ENCODE assay signal across 11 cellular contexts in genomic region chr10:20768849-20769248, GRCh38.
A peak's percentile ranks its signal among the peaks of the same experiment; 100 is the strongest.
DNase-seq lines count a peak whose midpoint lies in the region; ATAC-seq, FAIRE-seq and TF ChIP-seq lines count a peak whose summit lies in the region.
"Had no signal": no experiment of that assay in that cellular context is flagged by ENCODE, and none has a peak within 500 bp of the region (broad histone marks: within the 10 kb centered on the region; RNA-seq: fewer than 3 reads in every experiment).

No MANE protein-coding gene starts in this region.

- CTCF ChIA-PET in CD8-positive, alpha-beta T cell (lab: Charles Lee), result no interaction called here

- H3K9me3 Mint-ChIP-seq in CD14-positive monocyte, result peaks cover 0 to 2% (median 0%) of the 10 kb centered on the region in 7 donors
- H3K9me3 Mint-ChIP-seq in CD8-positive, alpha-beta T cell, result peaks cover 3% of the 10 kb centered on the region

- H3K27me3 ChIP-seq in bronchial epithelial cell (ENCODE audit: control insufficient read depth, insufficient read depth, low read length) (no peaks in the 10 kb centered on the region), mesendoderm (ENCODE audit: insufficient read depth, low read length, poor library complexity) (no peaks in the 10 kb centered on the region)
- no peaks in the 10 kb centered on the region for H3K27me3 ChIP-seq in CD8-positive, alpha-beta T cell (ENCODE audit: insufficient read depth, low read length)

- H2BK5ac ChIP-seq in mesendoderm (ENCODE audit: low read length), result no peak overlapping the region

- H3K36me3 ChIP-seq in bronchial epithelial cell (ENCODE audit: control insufficient read depth, insufficient read depth, low read length), result no peaks in the 10 kb centered on the region
- H3K36me3 ChIP-seq in mesendoderm (ENCODE audit: control insufficient read depth, insufficient read depth, low read length), result no peaks in the 10 kb centered on the region
- no peaks in the 10 kb centered on the region for H3K36me3 ChIP-seq in CD8-positive, alpha-beta T cell (ENCODE audit: insufficient read depth, low read length)

- no peak overlapping the region for H4K8ac ChIP-seq in mesendoderm (ENCODE audit: low read depth, low read length)

- no peak overlapping the region for H2BK15ac ChIP-seq in mesendoderm (replicated peaks; ENCODE audit: low read depth)

- H3K9ac ChIP-seq in mesendoderm (ENCODE audit: low read length), result no peak overlapping the region

- H3K27me3 Mint-ChIP-seq in CD14-positive monocyte (ENCODE audit: low read depth in 3 of 3) (peaks cover 0 to 4% (median 2%) of the 10 kb centered on the region in 3 donors), T-helper 17 cell (no peaks in the 10 kb centered on the region)
- H3K27me3 Mint-ChIP-seq in CD8-positive, alpha-beta T cell (ENCODE audit: low read depth), result peaks cover 4% of the 10 kb centered on the region
- H3K27me3 Mint-ChIP-seq: activated CD8-positive, alpha-beta memory T cell treated with anti-CD3 and anti-CD28 coated beads, Interleukin-2, amount 10 ng/mL, durations not matched to agents 7 days and 5 days had no signal

- WGBS in mesendoderm (ENCODE audit: extremely low coverage, insufficient coverage, low lambda C conversion rate), result no CpG with 5 or more reads among the region's 3 CpGs

- H4K5ac ChIP-seq in mesendoderm (ENCODE audit: low read length), result no peak overlapping the region

- no peak overlapping the region for H2AK5ac ChIP-seq in mesendoderm (ENCODE audit: low read length)

- no peak overlapping the region for H2BK120ac ChIP-seq in mesendoderm (ENCODE audit: low read depth, low read length)

- no peak overlapping the region for H3K27ac ChIP-seq in mesendoderm (ENCODE audit: low read depth, low read length)
- no peak overlapping the region for H3K27ac ChIP-seq in CD8-positive, alpha-beta T cell (ENCODE audit: low read depth, low read length)

- H3K56ac ChIP-seq in mesendoderm (ENCODE audit: low read length), result no peak overlapping the region

- H3K4me3 ChIP-seq in bronchial epithelial cell (ENCODE audit: low read depth, low read length) (no peak overlapping the region), mesendoderm (ENCODE audit: low read length) (no peak overlapping the region)
- H3K4me3 ChIP-seq in CD8-positive, alpha-beta T cell (ENCODE audit: low read depth, low read length), result no peak overlapping the region

- H3K36me3 Mint-ChIP-seq in CD14-positive monocyte (no peaks in the 10 kb centered on the region), T-helper 17 cell (ENCODE audit: low read depth) (no peaks in the 10 kb centered on the region)
- no peaks in the 10 kb centered on the region for H3K36me3 Mint-ChIP-seq in CD8-positive, alpha-beta T cell
- H3K36me3 Mint-ChIP-seq: activated CD8-positive, alpha-beta memory T cell treated with anti-CD3 and anti-CD28 coated beads, Interleukin-2, amount 10 ng/mL, durations not matched to agents 7 days and 5 days had no signal

- no peaks in the 10 kb centered on the region for H3K79me1 ChIP-seq in mesendoderm (ENCODE audit: low read length)

- FAIRE-seq in bronchial epithelial cell (lab: Jason Lieb, UNC), result no peak

- H3K4me2 ChIP-seq in mesendoderm (ENCODE audit: low read length), result no peak overlapping the region

- H3K4me1 ChIP-seq in mesendoderm (ENCODE audit: control insufficient read depth, low read depth, low read length), result peaks cover 1% of the 10 kb centered on the region
- H3K4me1 ChIP-seq in CD8-positive, alpha-beta T cell (ENCODE audit: insufficient read depth, low read length), result no peaks in the 10 kb centered on the region

- ATAC-seq in GM21515 (IDR thresholded peaks at IDR 0.05; ENCODE audit: unreplicated experiment) (no peak), HG03045 (IDR thresholded peaks at IDR 0.05; ENCODE audit: unreplicated experiment) (no peak), T-helper 17 cell (no peak)
- no peak for ATAC-seq in CD8-positive, alpha-beta T cell
- ATAC-seq: activated CD8-positive, alpha-beta memory T cell treated with anti-CD3 and anti-CD28 coated beads, Interleukin-2, amount 10 ng/mL, durations not matched to agents 7 days and 5 days; esophagus mucosa had no signal

- no peak overlapping the region for H3K23ac ChIP-seq in mesendoderm (ENCODE audit: low read length)

- TF ChIP-seq CTCF in CD14-positive monocyte (IDR thresholded peaks at IDR 0.05), result peak; percentile 36
- no peak for TF ChIP-seq CTCF in bronchial epithelial cell (IDR thresholded peaks at IDR 0.05; ENCODE audit: insufficient read depth, low read length, severe bottlenecking)
- no peak for TF ChIP-seq CTCF in CD8-positive, alpha-beta T cell (IDR thresholded peaks at IDR 0.05)

- no peaks in the 10 kb centered on the region for H3K79me2 ChIP-seq in mesendoderm (ENCODE audit: control insufficient read depth, insufficient read depth, low read length)

- no peak overlapping the region for H3K4ac ChIP-seq in mesendoderm (ENCODE audit: low read depth, low read length)

- H3K27ac Mint-ChIP-seq in CD14-positive monocyte, result no peak overlapping the region
- no peak overlapping the region for H3K27ac Mint-ChIP-seq in CD8-positive, alpha-beta T cell
- H3K27ac Mint-ChIP-seq in T-helper 17 cell, result no peak overlapping the region
- H3K27ac Mint-ChIP-seq: activated CD8-positive, alpha-beta memory T cell treated with anti-CD3 and anti-CD28 coated beads, Interleukin-2, amount 10 ng/mL, durations not matched to agents 7 days and 5 days had no signal

- intact Hi-C loops in CD14-positive monocyte (cut with micrococcal nuclease), result no loop called here
- intact Hi-C loops in CD8-positive, alpha-beta T cell (cut with DNase I, micrococcal nuclease), result no loop called here

- H3K9me3 ChIP-seq in CD8-positive, alpha-beta T cell (ENCODE audit: low read length), result no peaks in the 10 kb centered on the region
- H3K9me3 ChIP-seq in T-helper 17 cell (ENCODE audit: control insufficient read depth, low read length, poor library complexity, severe bottlenecking), result no peaks in the 10 kb centered on the region

- peaks cover 7% of the 10 kb centered on the region for H3K4me1 Mint-ChIP-seq in CD14-positive monocyte
- H3K4me1 Mint-ChIP-seq in CD8-positive, alpha-beta T cell (ENCODE audit: low read depth), result no peaks in the 10 kb centered on the region
- H3K4me1 Mint-ChIP-seq in T-helper 17 cell, result no peaks in the 10 kb centered on the region
- H3K4me1 Mint-ChIP-seq: activated CD8-positive, alpha-beta memory T cell treated with anti-CD3 and anti-CD28 coated beads, Interleukin-2, amount 10 ng/mL, durations not matched to agents 7 days and 5 days had no signal

- no peak overlapping the region for H3K18ac ChIP-seq in mesendoderm (ENCODE audit: low read length)

- no peak for DNase-seq in CD14-positive monocyte (ENCODE audit: low spot score)
- peak; percentile 15 for DNase-seq in MV-4-11 (lab: John Stamatoyannopoulos, UW)
- DNase-seq in bronchial epithelial cell (ENCODE audit: low read depth), result peak; percentile 23
- peak; percentile 24 for DNase-seq in mesendoderm
- DNase-seq in CD8-positive, alpha-beta T cell, result no peak
- no peak for DNase-seq in T-helper 17 cell
- DNase-seq: activated CD8-positive, alpha-beta memory T cell treated with anti-CD3 and anti-CD28 coated beads, Interleukin-2, amount 10 ng/mL, durations not matched to agents 7 days and 5 days; H7 had no signal

- POLR2A ChIA-PET in CD8-positive, alpha-beta T cell (lab: Charles Lee), result no interaction called here

- H3K4me3 Mint-ChIP-seq in CD14-positive monocyte (no peak overlapping the region), T-helper 17 cell (no peak overlapping the region)
- H3K4me3 Mint-ChIP-seq in CD8-positive, alpha-beta T cell, result no peak overlapping the region
- H3K4me3 Mint-ChIP-seq: activated CD8-positive, alpha-beta memory T cell treated with anti-CD3 and anti-CD28 coated beads, Interleukin-2, amount 10 ng/mL, durations not matched to agents 7 days and 5 days had no signal

Comparison
In these comparisons a context has a peak if more than half of its experiments do, and no peak if none do; other contexts are left out.
1. DNase-seq: peak in MV-4-11 (single experiment), bronchial epithelial cell (single experiment) and mesendoderm (single experiment); none in CD14-positive monocyte (single experiment), CD8-positive, alpha-beta T cell (0 of 7) and T-helper 17 cell (0 of 3).